Comparison of ENCODE assay signal across 25 cellular contexts in the genomic region with DNA sequence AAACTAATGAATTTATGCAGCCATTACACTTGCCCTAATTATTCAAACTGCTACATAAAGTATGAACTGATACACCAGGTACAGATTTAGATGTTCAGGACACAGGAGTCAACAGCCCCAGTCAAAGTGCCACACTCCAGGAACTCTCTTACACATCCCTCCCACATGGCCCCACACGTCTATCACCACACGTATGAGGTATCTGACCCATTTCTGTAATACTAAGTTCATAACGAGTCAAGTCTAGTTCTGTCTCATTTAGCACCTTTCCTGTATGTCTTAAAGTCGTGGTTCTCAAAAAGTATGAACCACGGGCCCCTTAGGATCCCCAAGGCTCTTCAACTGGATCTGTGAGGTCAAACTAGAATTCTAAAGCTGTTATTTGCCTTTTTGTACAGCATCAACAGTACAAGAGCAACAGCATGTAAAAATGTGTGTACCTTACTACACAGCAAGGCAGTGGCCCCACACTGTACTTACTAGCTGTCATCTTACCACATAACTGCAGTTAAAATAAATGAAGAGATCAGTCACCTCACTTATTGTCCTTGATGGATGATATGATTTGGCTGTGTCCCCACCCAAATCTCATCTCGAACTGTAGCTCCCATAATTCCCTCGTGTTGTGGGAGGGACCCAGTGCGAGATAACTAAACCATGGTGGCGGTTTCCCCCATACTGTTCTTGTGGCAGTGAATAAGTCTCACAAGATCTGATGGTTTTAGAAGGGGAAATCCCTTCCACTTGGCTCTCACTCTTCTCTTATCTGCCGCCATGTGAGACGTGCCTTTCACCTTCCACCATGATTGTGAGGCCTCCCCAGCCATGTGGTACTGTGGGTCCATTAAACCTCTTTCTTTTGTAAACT. TPM values are rescaled to one million over a fixed set of nuclear protein-coding genes. Genes with fewer than 3 reads are reported as not detected.
DNase-seq lines count a peak whose midpoint lies in the region; ATAC-seq and TF ChIP-seq lines count a peak whose summit lies in the region.
"Had no signal": no experiment of that assay in that cellular context is flagged by ENCODE, and none has a peak within 500 bp of the region (broad histone marks: within the 10 kb centered on the region; RNA-seq: fewer than 3 reads in every experiment).

No MANE protein-coding gene starts in this region.

- POLR2A ChIA-PET in CD8-positive, alpha-beta T cell (lab: Charles Lee), result no interaction called here

- H3K27ac ChIP-seq in heart right ventricle, result peak overlapping the region in 6 of 10 donors; percentile 2 to 83 (median 48)
- no peak overlapping the region for H3K27ac ChIP-seq in CD8-positive, alpha-beta T cell (ENCODE audit: low read depth, low read length)
- H3K27ac ChIP-seq: gastroesophageal sphincter, PC-9, prostate gland, stomach, tibial artery had no signal

- no peak for ATAC-seq in heart right ventricle
- peak; percentile 29 for ATAC-seq in CD8-positive, alpha-beta T cell
- no peak for ATAC-seq in GM21390 (IDR thresholded peaks at IDR 0.05; ENCODE audit: unreplicated experiment)
- ATAC-seq in GM18519 (IDR thresholded peaks at IDR 0.05; ENCODE audit: low FRiP score, unreplicated experiment), result no peak
- ATAC-seq: gastroesophageal sphincter, HCT116, left lung had no signal

- H3K36me3 ChIP-seq in heart right ventricle, result no peaks in the 10 kb centered on the region
- H3K36me3 ChIP-seq in CD8-positive, alpha-beta T cell (ENCODE audit: insufficient read depth, low read length), result no peaks in the 10 kb centered on the region
- H3K36me3 ChIP-seq: gastroesophageal sphincter, left lung, prostate gland, stomach, tibial artery had no signal

- intact Hi-C loops in activated CD4-positive, alpha-beta T cell treated with anti-CD3 and anti-CD28 coated beads, Interleukin-2, amount 10 ng/mL, durations not matched to agents 24 days and 14 days (cut with micrococcal nuclease), result no loop called here
- intact Hi-C loops in heart right ventricle (cut with DNase I) (loop anchor here in 1 of 10 donors (5.0 kb wide), 1 partner anchor 35 kb away; no protein-coding TSS in a partner anchor), cardiac septum (cut with DNase I) (loop anchor here (5.0 kb wide), 1 partner anchor 35 kb away; no protein-coding TSS in a partner anchor)
- intact Hi-C loops in CD8-positive, alpha-beta T cell (cut with DNase I, micrococcal nuclease), result no loop called here

- WGBS in heart right ventricle, 2 donors, result 70 to 75% methylated on average over 11 of the region's 11 CpGs

- DNase-seq in activated CD4-positive, alpha-beta T cell treated with anti-CD3 and anti-CD28 coated beads for 48 hours, result peak; percentile 50
- no peak for DNase-seq in activated CD4-positive, alpha-beta T cell treated with anti-CD3 and anti-CD28 coated beads, Interleukin-2, amount 10 ng/mL, durations not matched to agents 24 days and 14 days
- DNase-seq in heart right ventricle, result no peak
- no peak for DNase-seq in cardiac septum (ENCODE audit: low spot score)
- no peak for DNase-seq in CD8-positive, alpha-beta T cell
- no peak for DNase-seq in endothelial cell (ENCODE audit: low spot score)
- DNase-seq: activated CD8-positive, alpha-beta memory T cell treated with anti-CD3 and anti-CD28 coated beads for 24 hours; CD4-positive, alpha-beta memory T cell; cerebellar nuclear complex; DMS 273 treated with DMSO at 0.1 percent for 48 hours; dorsolateral prefrontal cortex; left lung; NCI-H1694 treated with DMSO at 0.1 percent for 48 hours; NCI-H2171 treated with DMSO at 0.1 percent for 48 hours; NCI-H524 treated with DMSO at 0.1 percent for 48 hours; PC-9; stomach; T-helper 9 cell; tibial artery had no signal

- no peaks in the 10 kb centered on the region for H3K9me3 ChIP-seq in heart right ventricle
- H3K9me3 ChIP-seq in CD8-positive, alpha-beta T cell (ENCODE audit: low read length), result no peaks in the 10 kb centered on the region
- H3K9me3 ChIP-seq: gastroesophageal sphincter, left lung, prostate gland, stomach, tibial artery had no signal

- H3K4me1 Mint-ChIP-seq in activated CD4-positive, alpha-beta T cell treated with anti-CD3 and anti-CD28 coated beads, Interleukin-2, amount 10 ng/mL, durations not matched to agents 24 days and 14 days, result peaks cover 27% of the 10 kb centered on the region
- peaks cover 3% of the 10 kb centered on the region for H3K4me1 Mint-ChIP-seq in CD8-positive, alpha-beta T cell (ENCODE audit: low read depth)
- H3K4me1 Mint-ChIP-seq in endothelial cell (ENCODE audit: unreplicated experiment), result peaks cover 94% of the 10 kb centered on the region

- H3K27me3 Mint-ChIP-seq in activated CD4-positive, alpha-beta T cell treated with anti-CD3 and anti-CD28 coated beads, Interleukin-2, amount 10 ng/mL, durations not matched to agents 24 days and 14 days, result no peaks in the 10 kb centered on the region
- no peaks in the 10 kb centered on the region for H3K27me3 Mint-ChIP-seq in CD8-positive, alpha-beta T cell (ENCODE audit: low read depth)
- peaks cover 15% of the 10 kb centered on the region for H3K27me3 Mint-ChIP-seq in endothelial cell (ENCODE audit: unreplicated experiment)
- H3K27me3 Mint-ChIP-seq: CD4-positive, alpha-beta memory T cell had no signal

- CTCF ChIA-PET in CD8-positive, alpha-beta T cell (lab: Charles Lee), result no interaction called here

- peaks cover 23% of the 10 kb centered on the region for H3K9me3 Mint-ChIP-seq in activated CD4-positive, alpha-beta T cell treated with anti-CD3 and anti-CD28 coated beads, Interleukin-2, amount 10 ng/mL, durations not matched to agents 24 days and 14 days
- no peaks in the 10 kb centered on the region for H3K9me3 Mint-ChIP-seq in CD8-positive, alpha-beta T cell
- H3K9me3 Mint-ChIP-seq in endothelial cell (ENCODE audit: unreplicated experiment), result no peaks in the 10 kb centered on the region

- H3K27me3 ChIP-seq in heart right ventricle, result no peaks in the 10 kb centered on the region
- H3K27me3 ChIP-seq in CD8-positive, alpha-beta T cell (ENCODE audit: insufficient read depth, low read length), result no peaks in the 10 kb centered on the region
- H3K27me3 ChIP-seq: dorsolateral prefrontal cortex, gastroesophageal sphincter, left lung, stomach, tibial artery had no signal

- H3K4me1 ChIP-seq in heart right ventricle, result peaks cover 12 to 69% (median 59%) of the 10 kb centered on the region in 9 donors
- H3K4me1 ChIP-seq in CD8-positive, alpha-beta T cell (ENCODE audit: insufficient read depth, low read length), result no peaks in the 10 kb centered on the region
- H3K4me1 ChIP-seq: prostate gland had no signal

- H3K4me3 ChIP-seq in heart right ventricle, result no peak overlapping the region
- no peak overlapping the region for H3K4me3 ChIP-seq in CD8-positive, alpha-beta T cell (ENCODE audit: low read depth, low read length)
- H3K4me3 ChIP-seq: gastroesophageal sphincter, left lung, PC-9, prostate gland, stomach, tibial artery had no signal

- H3K36me3 Mint-ChIP-seq in activated CD4-positive, alpha-beta T cell treated with anti-CD3 and anti-CD28 coated beads, Interleukin-2, amount 10 ng/mL, durations not matched to agents 24 days and 14 days (ENCODE audit: low read depth), result peaks cover 4% of the 10 kb centered on the region
- H3K36me3 Mint-ChIP-seq in CD8-positive, alpha-beta T cell, result no peaks in the 10 kb centered on the region
- peaks cover 33% of the 10 kb centered on the region for H3K36me3 Mint-ChIP-seq in endothelial cell (ENCODE audit: low read depth, unreplicated experiment)

- TF ChIP-seq CTCF in heart right ventricle (IDR thresholded peaks at IDR 0.05) (no peak), endothelial cell (IDR thresholded peaks at IDR 0.05; ENCODE audit: unreplicated experiment) (no peak)
- no peak for TF ChIP-seq CTCF in CD8-positive, alpha-beta T cell (IDR thresholded peaks at IDR 0.05)

- no peak overlapping the region for H3K4me3 Mint-ChIP-seq in activated CD4-positive, alpha-beta T cell treated with anti-CD3 and anti-CD28 coated beads, Interleukin-2, amount 10 ng/mL, durations not matched to agents 24 days and 14 days
- H3K4me3 Mint-ChIP-seq in CD8-positive, alpha-beta T cell, result no peak overlapping the region
- peak overlapping the region; percentile 78 for H3K4me3 Mint-ChIP-seq in endothelial cell (ENCODE audit: unreplicated experiment)
- H3K4me3 Mint-ChIP-seq: activated T-helper 1 cell treated with anti-CD3 and anti-CD28 coated beads, Interleukin-12 subunit alpha, Interleukin-12 subunit beta, Interleukin-2, Interleukin-4 antibody, amounts not matched to agents 30 ng/mL and 10 ng/mL and 1 ng/mL, durations not matched to agents 14 hours and 24 hours and 36 hours; CD4-positive, alpha-beta memory T cell had no signal

- no peak overlapping the region for H3K27ac Mint-ChIP-seq in activated CD4-positive, alpha-beta T cell treated with anti-CD3 and anti-CD28 coated beads, Interleukin-2, amount 10 ng/mL, durations not matched to agents 24 days and 14 days
- H3K27ac Mint-ChIP-seq in CD8-positive, alpha-beta T cell, result no peak overlapping the region
- H3K27ac Mint-ChIP-seq in endothelial cell (ENCODE audit: unreplicated experiment), result peak overlapping the region; percentile 93
- H3K27ac Mint-ChIP-seq: activated T-helper 1 cell treated with anti-CD3 and anti-CD28 coated beads, Interleukin-12 subunit alpha, Interleukin-12 subunit beta, Interleukin-2, Interleukin-4 antibody, amounts not matched to agents 30 ng/mL and 10 ng/mL and 1 ng/mL, durations not matched to agents 14 hours and 24 hours and 36 hours had no signal

RNA-seq across cellular contexts. Expression of a gene that starts 42.6 kb away (rescaled TPM):
- 3.1 and 4.1 TPM in 2 replicates for total RNA-seq in activated CD4-positive, alpha-beta T cell treated with anti-CD3 and anti-CD28 coated beads, Interleukin-2, amount 10 ng/mL, durations not matched to agents 24 days and 14 days
- total RNA-seq in heart right ventricle, result 100 to 1,000 TPM in 5 of 10 donors, 10 to 100 TPM in 5; 64.9 to 141 (median 101) TPM
- 10 to 100 TPM; 20.3 to 39.3 TPM for polyA plus RNA-seq in heart right ventricle
- total RNA-seq in cardiac septum, result 98.7 TPM
- total RNA-seq in CD8-positive, alpha-beta T cell, result 1 to 10 TPM; 2.1 to 2.2 TPM
- total RNA-seq in endothelial cell (ENCODE audit: unreplicated experiment), result 153 TPM
- total RNA-seq: PC-9 had no signal

Comparison
In these comparisons a context has a peak if more than half of its experiments do, and no peak if none do; other contexts are left out.
1. RNA of a gene that starts 42.6 kb away (total RNA-seq): 153 TPM in endothelial cell (single experiment), 64.9 to 141 TPM in heart right ventricle and 98.7 TPM in cardiac septum (single experiment); 3.1 to 4.1 TPM in activated CD4-positive, alpha-beta T cell treated with anti-CD3 and anti-CD28 coated beads, Interleukin-2, amount 10 ng/mL, durations not matched to agents 24 days and 14 days and 2.1 to 2.2 TPM in CD8-positive, alpha-beta T cell; every median in the first group is over 10 times any median in the second.